ENCODE assay signal across 27 cellular contexts in the genomic region with DNA sequence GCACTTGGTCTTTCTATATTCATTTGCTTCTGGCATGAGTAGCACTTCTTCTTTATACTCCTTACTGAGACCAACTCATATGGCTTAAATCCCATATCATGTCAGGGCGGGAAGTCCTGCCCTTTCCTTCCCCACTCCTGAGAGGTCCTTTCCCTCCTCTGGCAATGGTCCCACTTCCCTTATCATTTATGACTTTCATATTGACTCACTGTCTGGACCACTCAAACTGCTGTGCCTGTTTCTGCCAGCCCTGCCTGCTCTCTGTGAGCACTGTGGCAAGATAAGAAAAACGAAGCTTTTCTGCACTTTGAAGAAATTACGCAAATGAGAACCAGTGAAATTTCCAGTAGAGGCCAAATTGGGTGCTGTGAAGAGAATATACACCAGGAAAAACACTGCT. TPM values are rescaled to one million over a fixed set of nuclear protein-coding genes. Genes with fewer than 3 reads are reported as not detected.
DNase-seq lines count a peak whose midpoint lies in the region; ATAC-seq, FAIRE-seq and TF ChIP-seq lines count a peak whose summit lies in the region.
"Had no signal": no experiment of that assay in that cellular context is flagged by ENCODE, and none has a peak within 500 bp of the region (broad histone marks: within the 10 kb centered on the region; RNA-seq: fewer than 3 reads in every experiment).

No MANE protein-coding gene starts in this region.

- no peaks in the 10 kb centered on the region for H3K9me2 ChIP-seq in SK-N-SH

- no peaks in the 10 kb centered on the region for H3K9me1 ChIP-seq in endothelial cell of umbilical vein (replicated peaks; ENCODE audit: control insufficient read depth, extremely low read depth, insufficient read depth, low read length)

- H3K4me3 ChIP-seq in SK-N-SH (ENCODE audit: low read depth in 2 of 2, low read length in 1 of 2) (no peak overlapping the region), endothelial cell of umbilical vein (replicated peaks in 1 of 3; ENCODE audit: insufficient read depth in 1 of 3, low read depth in 1 of 3, low read length in 3 of 3) (no peak overlapping the region)
- H3K4me3 ChIP-seq: BLaER1 treated with 17β-estradiol and CSF1 and Interleukin-3, amounts not matched to agents 10 nM and 100 nM; dorsolateral prefrontal cortex; gastroesophageal sphincter; stomach; upper lobe of left lung had no signal

- FAIRE-seq in RCC 7860 (lab: Jason Lieb, UNC) (no peak), endothelial cell of umbilical vein (lab: Jason Lieb, UNC) (peak; percentile 84)
- FAIRE-seq: D721Med had no signal

- H3F3A ChIP-seq in SK-N-SH (replicated peaks; ENCODE audit: insufficient read depth) = peaks cover 13% of the 10 kb centered on the region

- no peak for TF ChIP-seq RAD21 in SK-N-SH (IDR thresholded peaks at IDR 0.05; ENCODE audit: low read length)

- H3K27ac ChIP-seq in SK-N-SH (ENCODE audit: low read depth in 2 of 2, low read length in 1 of 2) (peak overlapping the region in 1 of 2 experiments; percentile 72; a peak in 1 of 4 replicates), endothelial cell of umbilical vein (ENCODE audit: insufficient read depth, low read depth, low read length) (no peak overlapping the region)
- H3K27ac ChIP-seq: BLaER1 treated with 17β-estradiol and CSF1 and Interleukin-3, amounts not matched to agents 10 nM and 100 nM; dorsolateral prefrontal cortex; epithelial cell of prostate; gastroesophageal sphincter; stomach; upper lobe of left lung had no signal

- CTCF ChIA-PET in SK-N-SH (lab: Yijun Ruan, JAX) = interaction anchor here (1.7 to 16.9 kb wide), 3 partner anchors 8 to 311 kb away, joined by 8 to 212 read pairs (median 19); no protein-coding TSS in a partner anchor
- CTCF ChIA-PET in endothelial cell of umbilical vein (lab: Charles Lee) = interaction anchor here (0.7 to 2.3 kb wide), 2 partner anchors 8 to 12 kb away, joined by 3 to 15 read pairs; no protein-coding TSS in a partner anchor

- H2AFZ ChIP-seq in SK-N-SH (ENCODE audit: low read depth) (peak overlapping the region; percentile 26; the same call in 1 of the 2 replicates), endothelial cell of umbilical vein (ENCODE audit: low read depth, low read length) (no peak overlapping the region)

- no peak overlapping the region for H3K4me2 ChIP-seq in SK-N-SH
- peak overlapping the region; percentile 46 for H3K4me2 ChIP-seq in endothelial cell of umbilical vein (ENCODE audit: insufficient read depth, low read length)
- H3K4me2 ChIP-seq: BLaER1 treated with 17β-estradiol and CSF1 and Interleukin-3, amounts not matched to agents 10 nM and 100 nM had no signal

- intact Hi-C loops in endothelial cell of umbilical vein (cut with micrococcal nuclease) = loop anchor here (10.0 kb wide), 1 partner anchor 657 kb away; a partner anchor contains a TSS
- intact Hi-C loops in posterior cingulate gyrus (cut with DNase I) = no loop called here

- no peaks in the 10 kb centered on the region for H3K9me3 ChIP-seq in SK-N-SH
- H3K9me3 ChIP-seq in endothelial cell of umbilical vein (replicated peaks; ENCODE audit: control insufficient read depth, insufficient read depth, low read length) = no peaks in the 10 kb centered on the region
- H3K9me3 ChIP-seq: BLaER1 treated with 17β-estradiol and CSF1 and Interleukin-3, amounts not matched to agents 10 nM and 100 nM; gastroesophageal sphincter; stomach; upper lobe of left lung had no signal

- H3K27me3 ChIP-seq in SK-N-SH (ENCODE audit: insufficient read depth) (no peaks in the 10 kb centered on the region), endothelial cell of umbilical vein (ENCODE audit: control insufficient read depth in 2 of 2, insufficient read depth in 2 of 2, low read length in 2 of 2) (no peaks in the 10 kb centered on the region)
- H3K27me3 ChIP-seq: BLaER1 treated with 17β-estradiol and CSF1 and Interleukin-3, amounts not matched to agents 10 nM and 100 nM; dorsolateral prefrontal cortex; gastroesophageal sphincter; stomach; upper lobe of left lung had no signal

- POLR2A ChIA-PET in SK-N-SH (lab: Yijun Ruan, JAX) (no interaction called here), endothelial cell of umbilical vein (lab: Charles Lee) (no interaction called here)

- H3K36me3 ChIP-seq in SK-N-SH (replicated peaks in 1 of 2; ENCODE audit: control insufficient read depth in 1 of 2, insufficient read depth in 2 of 2, low read length in 1 of 2) (no peaks in the 10 kb centered on the region), endothelial cell of umbilical vein (ENCODE audit: control insufficient read depth in 2 of 2, extremely low read depth in 1 of 2, insufficient read depth in 2 of 2, low read length in 2 of 2) (no peaks in the 10 kb centered on the region)
- H3K36me3 ChIP-seq: BLaER1 treated with 17β-estradiol and CSF1 and Interleukin-3, amounts not matched to agents 10 nM and 100 nM; gastroesophageal sphincter; stomach; upper lobe of left lung had no signal

- H4K20me1 ChIP-seq in SK-N-SH (ENCODE audit: insufficient read depth) = no peaks in the 10 kb centered on the region
- H4K20me1 ChIP-seq in endothelial cell of umbilical vein (replicated peaks; ENCODE audit: control insufficient read depth, extremely low read depth, insufficient read depth, low read length) = no peaks in the 10 kb centered on the region
- H4K20me1 ChIP-seq: BLaER1 treated with 17β-estradiol and CSF1 and Interleukin-3, amounts not matched to agents 10 nM and 100 nM had no signal

- TF ChIP-seq CTCF in SK-N-SH (IDR thresholded peaks at IDR 0.05) (no peak), endothelial cell of umbilical vein (IDR thresholded peaks at IDR 0.05; ENCODE audit: extremely low read depth in 1 of 2, insufficient read depth in 1 of 2, low read depth in 1 of 2, low read length in 2 of 2) (no peak)

- no TSS peak for BruUV-seq in endothelial cell of umbilical vein (replicated peaks; lab: Mats Ljungman, UMichigan)

- DNase-seq in SK-N-SH (peak; percentile 31), RCC 7860 (ENCODE audit: low spot score) (peak; percentile 49), endothelial cell of umbilical vein (ENCODE audit: low read depth, low spot score) (peak; percentile 88), pulmonary artery endothelial cell (ENCODE audit: low read depth, low spot score) (peak; percentile 43), NCI-H1694 (lab: John Stamatoyannopoulos, UW) (no peak), posterior cingulate gyrus (no peak), SIG-M5 treated with dmso at 0.1 percent for 504 hours (lab: John Stamatoyannopoulos, UW; ENCODE audit: unreplicated experiment) (no peak)
- DNase-seq: 8988T; activated B cell treated with CpG ODN at 0.5 μM for 24 hours; activated CD4-positive, alpha-beta T cell treated with anti-CD3 and anti-CD28 coated beads, Interleukin-2, amount 50 U/mL, for 48 hours; activated effector memory CD4-positive, alpha-beta T cell treated with anti-CD3 and anti-CD28 coated beads, Interleukin-2, amount 50 U/mL, for 16 hours; caudate nucleus; dorsolateral prefrontal cortex; H7; midbrain; NCI-H1092 treated with DMSO at 0.1 percent for 48 hours; NCI-H2107; NCI-H524 treated with DMSO at 0.1 percent for 48 hours; SHP77 treated with DMSO at 0.1 percent for 48 hours; stimulated activated CD4-positive, alpha-beta T cell treated with anti-CD3 and anti-CD28 coated beads, Interleukin-4, amount 100 ng/mL, for 4 hours; stomach had no signal

- dilution Hi-C loops in endothelial cell of umbilical vein (cut with MboI; ENCODE audit: extremely low pct_ligation_motif_present, low sequenced_read_pairs) = loop anchor here (25.0 kb wide), 1 partner anchor 100 kb away; a partner anchor contains a TSS

- no peak for TF ChIP-seq EP300 in SK-N-SH (IDR thresholded peaks at IDR 0.05; ENCODE audit: borderline replicate concordance in 1 of 2, low read depth in 1 of 2, low read length in 1 of 2)

- TF ChIP-seq POLR2A in endothelial cell of umbilical vein (IDR thresholded peaks at IDR 0.05; ENCODE audit: low read depth, low read length) = no peak

- H3K79me2 ChIP-seq in SK-N-SH (ENCODE audit: insufficient read depth) (no peaks in the 10 kb centered on the region), endothelial cell of umbilical vein (ENCODE audit: control insufficient read depth, insufficient read depth, low read length) (no peaks in the 10 kb centered on the region)

- H3K9ac ChIP-seq in SK-N-SH (no peak overlapping the region), endothelial cell of umbilical vein (replicated peaks; ENCODE audit: extremely low read depth, insufficient read depth, low read length) (no peak overlapping the region)
- H3K9ac ChIP-seq: BLaER1 treated with 17β-estradiol and CSF1 and Interleukin-3, amounts not matched to agents 10 nM and 100 nM had no signal

- WGBS in SK-N-SH (ENCODE audit: low lambda C conversion rate) = 45% methylated on average over 3 of the region's 3 CpGs

- H3K4me1 ChIP-seq in SK-N-SH (ENCODE audit: control insufficient read depth in 1 of 2, insufficient read depth in 2 of 2, low read depth in 1 of 2, low read length in 1 of 2) (peaks cover 16 to 18% of the 10 kb centered on the region in 2 experiments), endothelial cell of umbilical vein (ENCODE audit: control insufficient read depth, extremely low read depth, insufficient read depth, low read length) (peaks cover 29% of the 10 kb centered on the region)
- H3K4me1 ChIP-seq: BLaER1 treated with 17β-estradiol and CSF1 and Interleukin-3, amounts not matched to agents 10 nM and 100 nM had no signal

- no peak for ATAC-seq in SK-N-SH treated with all-trans-retinoic acid at 6 μM for 48 hours
- ATAC-seq: gastroesophageal sphincter had no signal

TF ChIP-seq in SK-N-SH, 30 proteins besides CTCF, POLR2A, EP300 and RAD21 (continues in another document):
- TF ChIP-seq JUND (IDR thresholded peaks at IDR 0.05) = no peak
- TF ChIP-seq POLR2AphosphoS5 (IDR thresholded peaks at IDR 0.05; ENCODE audit: low read depth, low read length) = no peak

TF ChIP-seq in SK-N-SH treated with all-trans-retinoic acid at 6 μM for 48 hours, 23 proteins besides CTCF, POLR2A, EP300 and RAD21 (continues in another document):
- TF ChIP-seq TCF4 (CRISPR knock-in tag; IDR thresholded peaks at IDR 0.05; ENCODE audit: borderline replicate concordance) (no peak), ESRRG (CRISPR knock-in tag; IDR thresholded peaks at IDR 0.05) (no peak)

TF ChIP-seq in endothelial cell of umbilical vein, 7 proteins besides CTCF, POLR2A, EP300 and RAD21 (continues in another document):
- peak; percentile 84 for TF ChIP-seq GATA2 (IDR thresholded peaks at IDR 0.05; ENCODE audit: insufficient read depth, insufficient read length, low read depth, low read length)

RNA-seq across cellular contexts. Expression of a gene that starts 58.1 kb away (rescaled TPM):
- polyA plus RNA-seq in SK-N-SH (2012; rRNA removed) (0.08 and 0.21 TPM in 2 replicates), endothelial cell of umbilical vein (0.03 TPM in 2 replicates)
- polyA plus RNA-seq in SK-N-SH (2012; cell fraction: cytosol; rRNA removed) = 0.10 and 0.13 TPM in 2 replicates
- 0.31 and 0.58 TPM in 2 replicates for polyA plus RNA-seq in SK-N-SH (2012; cell fraction: nucleus; rRNA removed)
- total RNA-seq in endothelial cell of umbilical vein (0.16 TPM in 1 of 2 replicates, not detected in the other), pulmonary artery endothelial cell (0.07 TPM in 2 replicates)
- polyA plus RNA-seq in endothelial cell of umbilical vein (2011; cell fraction: cytosol; rRNA removed) = 0.03 and 0.04 TPM in 2 replicates
- polyA plus RNA-seq in endothelial cell of umbilical vein (2011; cell fraction: nucleus; rRNA removed) = 0.24 and 0.38 TPM in 2 replicates
- polyA plus RNA-seq in endothelial cell of umbilical vein (2012) = not detected in 2 replicates
- not detected in 2 replicates for polyA minus RNA-seq in endothelial cell of umbilical vein
- not detected for polyA minus RNA-seq in endothelial cell of umbilical vein (2011; cell fraction: cytosol; rRNA and poly(A)+ RNA removed)
- 0.29 and 0.63 TPM in 2 replicates for polyA minus RNA-seq in endothelial cell of umbilical vein (2011; cell fraction: nucleus; rRNA and poly(A)+ RNA removed)
- total RNA-seq: activated B cell treated with CpG ODN at 0.5 μM for 24 hours, H7 had no signal

Comparison
In these comparisons a context has a peak if more than half of its experiments do, and no peak if none do; other contexts are left out.
1. DNase-seq: peak in SK-N-SH (single experiment), RCC 7860 (single experiment), endothelial cell of umbilical vein (single experiment) and pulmonary artery endothelial cell (single experiment); none in NCI-H1694 (single experiment), posterior cingulate gyrus (0 of 10) and SIG-M5 treated with dmso at 0.1 percent for 504 hours (single experiment).